8 cellular contexts compared by ENCODE assay signal in genomic region chr16:4847774-4848587, GRCh38. TPM values are rescaled to one million over a fixed set of nuclear protein-coding genes. Genes with fewer than 3 reads are reported as not detected.
DNase-seq lines count a peak whose midpoint lies in the region; ATAC-seq, FAIRE-seq and TF ChIP-seq lines count a peak whose summit lies in the region.

No MANE protein-coding gene starts in this region.

- no peak for TF ChIP-seq RAD21 in SK-N-SH (IDR thresholded peaks at IDR 0.05; ENCODE audit: low read length)

- WGBS in SK-N-SH (ENCODE audit: low lambda C conversion rate), result 2% methylated on average over 19 of the region's 83 CpGs
- no CpG with 5 or more reads among the region's 83 CpGs for WGBS in iPS DF 6.9 (ENCODE audit: insufficient coverage, insufficient read length)

- H3K27me3 ChIP-seq in BLaER1, result no peaks in the 10 kb centered on the region
- H3K27me3 ChIP-seq in SK-N-SH (ENCODE audit: insufficient read depth), result no peaks in the 10 kb centered on the region
- no peaks in the 10 kb centered on the region for H3K27me3 ChIP-seq in astrocyte (ENCODE audit: insufficient read depth, low read length)
- H3K27me3 ChIP-seq in iPS DF 6.9 (ENCODE audit: control insufficient read depth, insufficient read depth, low read length), result no peaks in the 10 kb centered on the region

- H3K79me2 ChIP-seq in SK-N-SH (ENCODE audit: insufficient read depth) (peaks cover 93% of the 10 kb centered on the region), astrocyte (ENCODE audit: insufficient read depth, low read length) (peaks cover 95% of the 10 kb centered on the region)

- H3K9me3 ChIP-seq in BLaER1, result no peaks in the 10 kb centered on the region
- no peaks in the 10 kb centered on the region for H3K9me3 ChIP-seq in SK-N-SH
- H3K9me3 ChIP-seq in astrocyte (ENCODE audit: insufficient read depth, low read depth, low read length), result no peaks in the 10 kb centered on the region
- no peaks in the 10 kb centered on the region for H3K9me3 ChIP-seq in iPS DF 6.9 (ENCODE audit: control insufficient read depth, insufficient read depth, low read length)

- H3K27ac Mint-ChIP-seq in astrocyte (ENCODE audit: unreplicated experiment), result peak overlapping the region; percentile 85

- peaks cover 1% of the 10 kb centered on the region for H3K36me3 Mint-ChIP-seq in astrocyte (ENCODE audit: low read depth, unreplicated experiment)

- ATAC-seq in GM19043 (IDR thresholded peaks at IDR 0.05; ENCODE audit: low read depth, unreplicated experiment) (peak; percentile 9), HG03342 (IDR thresholded peaks at IDR 0.05; ENCODE audit: unreplicated experiment) (peak; percentile 15)

- peaks cover 5% of the 10 kb centered on the region for H3F3A ChIP-seq in SK-N-SH (replicated peaks; ENCODE audit: insufficient read depth)

- DNase-seq in SK-N-SH (peak; percentile 71), astrocyte (ENCODE audit: low read depth) (peak; percentile 51), iPS DF 6.9 (ENCODE audit: low read depth, low spot score) (no peak), skeletal muscle cell (ENCODE audit: low read depth) (peak; percentile 26), D721Med (ENCODE audit: insufficient read length, low spot score) (no peak)

- POLR2A ChIA-PET in SK-N-SH (lab: Yijun Ruan, JAX), result no interaction called here

- H3K4me1 ChIP-seq in BLaER1 (peaks cover 44% of the 10 kb centered on the region), SK-N-SH (ENCODE audit: control insufficient read depth in 1 of 2, insufficient read depth in 2 of 2, low read depth in 1 of 2, low read length in 1 of 2) (peaks cover 12 to 26% of the 10 kb centered on the region in 2 experiments; a peak in 3 of 4 replicates), astrocyte (ENCODE audit: insufficient read depth, low read length) (peaks cover 31% of the 10 kb centered on the region), iPS DF 6.9 (ENCODE audit: control insufficient read depth, insufficient read depth, low read length) (no peaks in the 10 kb centered on the region)

- TF ChIP-seq CTCF in SK-N-SH (IDR thresholded peaks at IDR 0.05) (no peak), astrocyte (IDR thresholded peaks at IDR 0.05; ENCODE audit: insufficient read depth, low read depth, low read length) (no peak), D721Med (IDR thresholded peaks at IDR 0.05; ENCODE audit: insufficient read depth, missing control alignments) (no peak)

- H3K9ac ChIP-seq in BLaER1, result peak overlapping the region; percentile 99
- H3K9ac ChIP-seq in SK-N-SH, result peak overlapping the region; percentile 93
- peak overlapping the region; percentile 94 for H3K9ac ChIP-seq in astrocyte (ENCODE audit: low read length)

- CTCF ChIA-PET in SK-N-SH (lab: Yijun Ruan, JAX), result interaction anchor here (0.7 to 1.4 kb wide), 3 partner anchors 13 to 108 kb away, joined by 3 to 6 read pairs (median 3); no protein-coding TSS in a partner anchor

- peak overlapping the region; percentile 99 for H3K27ac ChIP-seq in BLaER1
- H3K27ac ChIP-seq in SK-N-SH (ENCODE audit: low read depth in 2 of 2, low read length in 1 of 2), result peak overlapping the region; percentile 77 to 84
- H3K27ac ChIP-seq in astrocyte (ENCODE audit: low read depth, low read length), result peak overlapping the region; percentile 87
- no peak overlapping the region for H3K27ac ChIP-seq in iPS DF 6.9 (ENCODE audit: low read length)

- no peaks in the 10 kb centered on the region for H3K9me2 ChIP-seq in SK-N-SH

- TF ChIP-seq EP300 in SK-N-SH (IDR thresholded peaks at IDR 0.05; ENCODE audit: borderline replicate concordance in 1 of 2, low read depth in 1 of 2, low read length in 1 of 2), result no peak

- peak overlapping the region; percentile 81 for H3K4me2 ChIP-seq in BLaER1
- H3K4me2 ChIP-seq in SK-N-SH, result peak overlapping the region; percentile 82
- peak overlapping the region; percentile 94 for H3K4me2 ChIP-seq in astrocyte (ENCODE audit: low read length)

- H3K4me1 Mint-ChIP-seq in astrocyte (ENCODE audit: low read depth, unreplicated experiment), result peaks cover 34% of the 10 kb centered on the region

- H3K4me3 ChIP-seq in BLaER1 (peak overlapping the region; percentile 99), SK-N-SH (ENCODE audit: low read depth in 2 of 2, low read length in 1 of 2) (peak overlapping the region; percentile 81 to 89), astrocyte (ENCODE audit: insufficient read depth, low read depth, low read length) (peak overlapping the region; percentile 84), iPS DF 6.9 (ENCODE audit: low read length) (peak overlapping the region; percentile 57), skeletal muscle cell (ENCODE audit: low read depth, low read length) (peak overlapping the region; percentile 87)

- FAIRE-seq in astrocyte (lab: Jason Lieb, UNC) (no peak), D721Med (lab: Jason Lieb, UNC) (no peak)

- H4K20me1 ChIP-seq in BLaER1 (peaks cover 86% of the 10 kb centered on the region), SK-N-SH (ENCODE audit: insufficient read depth) (peaks cover 70% of the 10 kb centered on the region), astrocyte (ENCODE audit: insufficient read depth, low read length) (peaks cover 82% of the 10 kb centered on the region)

- peaks cover 25% of the 10 kb centered on the region for H3K36me3 ChIP-seq in BLaER1
- peaks cover 23 to 26% of the 10 kb centered on the region in 2 experiments for H3K36me3 ChIP-seq in SK-N-SH (replicated peaks in 1 of 2; ENCODE audit: control insufficient read depth in 1 of 2, insufficient read depth in 2 of 2, low read length in 1 of 2)
- peaks cover 22% of the 10 kb centered on the region for H3K36me3 ChIP-seq in astrocyte (ENCODE audit: insufficient read depth, low read length)
- peaks cover 4% of the 10 kb centered on the region for H3K36me3 ChIP-seq in iPS DF 6.9 (ENCODE audit: control insufficient read depth, insufficient read depth, low read length)

- H2AFZ ChIP-seq in SK-N-SH (ENCODE audit: low read depth), result peak overlapping the region; percentile 58
- peak overlapping the region; percentile 58 for H2AFZ ChIP-seq in astrocyte (ENCODE audit: low read depth, low read length)

- H3K27me3 Mint-ChIP-seq in astrocyte (ENCODE audit: low read depth, unreplicated experiment), result no peaks in the 10 kb centered on the region

- peak overlapping the region; percentile 90 for H3K4me3 Mint-ChIP-seq in astrocyte (ENCODE audit: unreplicated experiment)

- H3K9me3 Mint-ChIP-seq in astrocyte (ENCODE audit: unreplicated experiment), result no peaks in the 10 kb centered on the region

TF ChIP-seq in SK-N-SH, 30 proteins besides CTCF, POLR2A, EP300 and RAD21:
- TF ChIP-seq, protein P1, sequence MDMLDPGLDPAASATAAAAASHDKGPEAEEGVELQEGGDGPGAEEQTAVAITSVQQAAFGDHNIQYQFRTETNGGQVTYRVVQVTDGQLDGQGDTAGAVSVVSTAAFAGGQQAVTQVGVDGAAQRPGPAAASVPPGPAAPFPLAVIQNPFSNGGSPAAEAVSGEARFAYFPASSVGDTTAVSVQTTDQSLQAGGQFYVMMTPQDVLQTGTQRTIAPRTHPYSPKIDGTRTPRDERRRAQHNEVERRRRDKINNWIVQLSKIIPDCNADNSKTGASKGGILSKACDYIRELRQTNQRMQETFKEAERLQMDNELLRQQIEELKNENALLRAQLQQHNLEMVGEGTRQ (IDR thresholded peaks at IDR 0.05; ENCODE audit: borderline replicate concordance, low read depth, low read length), result no peak
- no peak for TF ChIP-seq GABPA (IDR thresholded peaks at IDR 0.05; ENCODE audit: low read depth)
- TF ChIP-seq, protein P2, sequence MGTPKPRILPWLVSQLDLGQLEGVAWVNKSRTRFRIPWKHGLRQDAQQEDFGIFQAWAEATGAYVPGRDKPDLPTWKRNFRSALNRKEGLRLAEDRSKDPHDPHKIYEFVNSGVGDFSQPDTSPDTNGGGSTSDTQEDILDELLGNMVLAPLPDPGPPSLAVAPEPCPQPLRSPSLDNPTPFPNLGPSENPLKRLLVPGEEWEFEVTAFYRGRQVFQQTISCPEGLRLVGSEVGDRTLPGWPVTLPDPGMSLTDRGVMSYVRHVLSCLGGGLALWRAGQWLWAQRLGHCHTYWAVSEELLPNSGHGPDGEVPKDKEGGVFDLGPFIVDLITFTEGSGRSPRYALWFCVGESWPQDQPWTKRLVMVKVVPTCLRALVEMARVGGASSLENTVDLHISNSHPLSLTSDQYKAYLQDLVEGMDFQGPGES (IDR thresholded peaks at IDR 0.05; ENCODE audit: low read depth, low read length), result no peak
- peak; percentile 36; the same call in 1 of the 2 replicates for TF ChIP-seq MAX (IDR thresholded peaks at IDR 0.05; ENCODE audit: low read depth)
- TF ChIP-seq RFX5 (IDR thresholded peaks at IDR 0.05; ENCODE audit: low read length), result no peak

RNA-seq across cellular contexts. Expression of gene UBN1, which starts 0.7 kb away (rescaled TPM):
- 9.7 and 10.9 TPM in 2 replicates for polyA plus RNA-seq in SK-N-SH (2012; rRNA removed)
- polyA plus RNA-seq in SK-N-SH (2012; cell fraction: cytosol; rRNA removed), result 6.2 and 7.9 TPM in 2 replicates
- polyA plus RNA-seq in SK-N-SH (2012; cell fraction: nucleus; rRNA removed), result 31.5 and 47.8 TPM in 2 replicates
- 42.9 and 45.3 TPM in 2 replicates for total RNA-seq in astrocyte

RNA-seq across cellular contexts. Expression of gene GLYR1, which starts 0.9 kb away (rescaled TPM):
- polyA plus RNA-seq in SK-N-SH (2012; rRNA removed), result 40.1 and 45.2 TPM in 2 replicates
- polyA plus RNA-seq in SK-N-SH (2012; cell fraction: cytosol; rRNA removed), result 30.3 and 32.2 TPM in 2 replicates
- polyA plus RNA-seq in SK-N-SH (2012; cell fraction: nucleus; rRNA removed), result 73.4 and 75.5 TPM in 2 replicates
- 69.9 and 77.8 TPM in 2 replicates for total RNA-seq in astrocyte

RNA-seq across cellular contexts. Expression of gene ROGDI, which starts 45.5 kb away (rescaled TPM):
- 33.6 and 48.4 TPM in 2 replicates for polyA plus RNA-seq in SK-N-SH (2012; rRNA removed)
- 12.9 and 20.7 TPM in 2 replicates for polyA plus RNA-seq in SK-N-SH (2012; cell fraction: cytosol; rRNA removed)
- polyA plus RNA-seq in SK-N-SH (2012; cell fraction: nucleus; rRNA removed), result 123 and 127 TPM in 2 replicates
- total RNA-seq in astrocyte, result 33.6 and 38.0 TPM in 2 replicates

RNA-seq across cellular contexts. Expression of gene SMIM22, which starts 52.8 kb away (rescaled TPM):
- polyA plus RNA-seq in SK-N-SH (2012; rRNA removed), result not detected in 2 replicates
- polyA plus RNA-seq in SK-N-SH (2012; cell fraction: cytosol; rRNA removed), result not detected in 2 replicates
- not detected in 2 replicates for polyA plus RNA-seq in SK-N-SH (2012; cell fraction: nucleus; rRNA removed)
- total RNA-seq in astrocyte, result not detected in 2 replicates

RNA-seq across cellular contexts. Expression of gene SEPTIN12, which starts 59.8 kb away (rescaled TPM):
- 0.07 TPM in 1 of 2 replicates, not detected in the other for polyA plus RNA-seq in SK-N-SH (2012; rRNA removed)
- not detected in 2 replicates for polyA plus RNA-seq in SK-N-SH (2012; cell fraction: cytosol; rRNA removed)
- polyA plus RNA-seq in SK-N-SH (2012; cell fraction: nucleus; rRNA removed), result 0.10 and 0.49 TPM in 2 replicates
- total RNA-seq in astrocyte, result 4.4 and 5.9 TPM in 2 replicates

Comparison
In these comparisons a context has a peak if more than half of its experiments do, and no peak if none do; other contexts are left out.
1. DNase-seq: peak in SK-N-SH (single experiment), astrocyte (single experiment) and skeletal muscle cell (single experiment); none in iPS DF 6.9 (single experiment) and D721Med (single experiment).
2. Peak in every context shown above with its lines, with median percentiles within 50 percentile points of each other: H3K4me2 ChIP-seq, H3K4me3 ChIP-seq and H3K9ac ChIP-seq.